In the genomic region with DNA sequence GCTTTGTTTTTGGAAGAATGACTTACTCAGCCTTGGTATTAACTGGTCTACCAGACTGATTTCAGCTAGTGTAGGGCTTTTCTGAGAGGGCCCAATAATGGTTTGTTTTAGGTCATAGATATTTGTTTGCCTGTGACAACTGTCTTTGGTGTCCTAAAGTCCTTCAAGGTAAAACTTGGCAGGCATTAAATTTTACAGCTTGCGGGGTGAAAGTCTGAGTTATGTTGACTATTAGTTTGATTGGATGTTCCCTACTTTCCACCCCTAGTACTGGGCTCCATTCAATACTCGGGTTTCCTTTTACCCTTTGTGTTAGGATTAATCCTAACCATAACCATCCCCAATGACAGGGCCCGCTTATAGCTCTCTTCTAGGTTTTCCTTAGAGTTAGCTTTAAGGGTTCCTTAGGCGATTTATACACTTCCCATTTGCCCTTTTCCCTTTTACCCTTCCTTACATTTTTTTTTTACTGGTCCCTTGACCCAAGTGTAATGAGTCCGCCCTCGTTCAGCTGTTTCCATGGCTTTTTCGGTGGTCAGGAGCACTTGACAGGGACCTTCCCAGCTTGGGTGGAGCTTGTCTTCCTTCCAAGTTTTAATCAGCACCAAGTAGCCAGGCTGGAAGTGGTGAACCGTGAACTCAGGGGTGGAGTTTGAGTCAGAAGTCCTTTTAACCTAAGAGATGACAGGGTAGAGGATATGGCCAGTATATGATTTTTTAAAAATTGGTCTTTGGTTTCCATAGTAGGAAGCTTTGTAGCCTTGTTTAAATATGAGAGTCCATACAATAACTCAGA, we compare ENCODE assay signal across 31 cellular contexts. TPM values are rescaled to one million over a fixed set of nuclear protein-coding genes. Genes with fewer than 3 reads are reported as not detected.
"Had no signal": no experiment of that assay in that cellular context is flagged by ENCODE, and none has a peak within 500 bp of the region (broad histone marks: within the 10 kb centered on the region; RNA-seq: fewer than 3 reads in every experiment).

No MANE protein-coding gene starts in this region.

- DNase-seq: central memory CD4-positive, alpha-beta T cell; cortex of kidney; dorsolateral prefrontal cortex; effector CD8-positive, alpha-beta T cell; heart right ventricle; hypothalamus; kidney glomerular epithelial cell; left ventricle myocardium inferior; mesenchymal stem cell; midbrain; naive thymus-derived CD4-positive, alpha-beta T cell; spleen; stimulated activated CD4-positive, alpha-beta T cell treated with anti-CD3 and anti-CD28 coated beads, Interleukin-15, amount 100 ng/mL, for 24 hours; stimulated activated CD4-positive, alpha-beta T cell treated with anti-CD3 and anti-CD28 coated beads, Interleukin-2, amount 100 ng/mL, for 24 hours; stimulated activated CD4-positive, alpha-beta T cell treated with anti-CD3 and anti-CD28 coated beads, Interleukin-4, amount 100 ng/mL, for 4 hours; stimulated activated naive B cell treated with anti-CD40 and anti-IgM and Interleukin-4, amounts not matched to agents 10 μg/mL and 1 μg/mL and 100 μg/mL, for 72 hours; stimulated activated naive CD8-positive, alpha-beta T cell treated with anti-CD3 and anti-CD28 coated beads, Interleukin-15, amount 100 ng/mL, for 72 hours; uterus had no signal

- H3K27me3 Mint-ChIP-seq: stimulated activated naive CD8-positive, alpha-beta T cell treated with anti-CD3 and anti-CD28 coated beads, Interleukin-15, amount 100 ng/mL, for 72 hours; type B pancreatic cell had no signal

- H3K36me3 ChIP-seq: heart right ventricle, left ventricle myocardium inferior, neutrophil, right atrium auricular region, spleen, thoracic aorta, uterus had no signal

- ATAC-seq: heart right ventricle; naive thymus-derived CD4-positive, alpha-beta T cell; stimulated activated naive B cell treated with anti-CD40 and anti-IgM and Interleukin-4, amounts not matched to agents 10 μg/mL and 1 μg/mL and 100 μg/mL, for 72 hours; stimulated activated naive CD8-positive, alpha-beta T cell treated with anti-CD3 and anti-CD28 coated beads, Interleukin-15, amount 100 ng/mL, for 72 hours had no signal

- H3K27ac Mint-ChIP-seq: stimulated activated naive B cell treated with anti-CD40 and anti-IgM and Interleukin-4, amounts not matched to agents 10 μg/mL and 1 μg/mL and 100 μg/mL, for 72 hours; stimulated activated naive CD8-positive, alpha-beta T cell treated with anti-CD3 and anti-CD28 coated beads, Interleukin-15, amount 100 ng/mL, for 72 hours; type B pancreatic cell had no signal

- H3K9me3 ChIP-seq: uterus had no signal

- H3K4me3 ChIP-seq: dorsolateral prefrontal cortex, heart right ventricle, left ventricle myocardium inferior, lung, right atrium auricular region, spleen, thoracic aorta, uterus had no signal

- H3K36me3 Mint-ChIP-seq: type B pancreatic cell had no signal

- H3K27ac ChIP-seq: dorsolateral prefrontal cortex, heart right ventricle, left ventricle myocardium inferior, neutrophil, right atrium auricular region, spleen, thoracic aorta, uterus had no signal

- H3K27me3 ChIP-seq: neutrophil, right atrium auricular region, uterus had no signal

- H3K4me1 ChIP-seq: heart right ventricle, left ventricle myocardium inferior, right atrium auricular region, spleen, uterus had no signal

- H3K4me3 Mint-ChIP-seq: naive thymus-derived CD4-positive, alpha-beta T cell; stimulated activated naive B cell treated with anti-CD40 and anti-IgM and Interleukin-4, amounts not matched to agents 10 μg/mL and 1 μg/mL and 100 μg/mL, for 72 hours; stimulated activated naive CD8-positive, alpha-beta T cell treated with anti-CD3 and anti-CD28 coated beads, Interleukin-15, amount 100 ng/mL, for 72 hours; type B pancreatic cell had no signal

RNA-seq across cellular contexts. Expression of a gene that starts 28.5 kb away (rescaled TPM):
- total RNA-seq: chondrocyte; fibroblast of lung; frontal cortex; glomerular endothelial cell; heart right ventricle; left ventricle myocardium inferior; lung; naive thymus-derived CD4-positive, alpha-beta T cell; osteoblast; pulmonary artery endothelial cell; right atrium auricular region; spleen; subcutaneous adipose tissue; thoracic aorta; uterus had no signal
- polyA plus RNA-seq: fibroblast of lung; naive thymus-derived CD4-positive, alpha-beta T cell; neural cell; spleen had no signal

RNA-seq across cellular contexts. Expression of a gene that starts 32.2 kb away (rescaled TPM):
- total RNA-seq: chondrocyte; dorsolateral prefrontal cortex; fibroblast of lung; frontal cortex; glomerular endothelial cell; heart right ventricle; left ventricle myocardium inferior; lung; naive thymus-derived CD4-positive, alpha-beta T cell; osteoblast; pulmonary artery endothelial cell; right atrium auricular region; spleen; subcutaneous adipose tissue; thoracic aorta; uterus had no signal
- polyA plus RNA-seq: fibroblast of lung; lung; naive thymus-derived CD4-positive, alpha-beta T cell; neural cell had no signal
